Comparison of ENCODE assay signal across 8 cellular contexts in the genomic region with DNA sequence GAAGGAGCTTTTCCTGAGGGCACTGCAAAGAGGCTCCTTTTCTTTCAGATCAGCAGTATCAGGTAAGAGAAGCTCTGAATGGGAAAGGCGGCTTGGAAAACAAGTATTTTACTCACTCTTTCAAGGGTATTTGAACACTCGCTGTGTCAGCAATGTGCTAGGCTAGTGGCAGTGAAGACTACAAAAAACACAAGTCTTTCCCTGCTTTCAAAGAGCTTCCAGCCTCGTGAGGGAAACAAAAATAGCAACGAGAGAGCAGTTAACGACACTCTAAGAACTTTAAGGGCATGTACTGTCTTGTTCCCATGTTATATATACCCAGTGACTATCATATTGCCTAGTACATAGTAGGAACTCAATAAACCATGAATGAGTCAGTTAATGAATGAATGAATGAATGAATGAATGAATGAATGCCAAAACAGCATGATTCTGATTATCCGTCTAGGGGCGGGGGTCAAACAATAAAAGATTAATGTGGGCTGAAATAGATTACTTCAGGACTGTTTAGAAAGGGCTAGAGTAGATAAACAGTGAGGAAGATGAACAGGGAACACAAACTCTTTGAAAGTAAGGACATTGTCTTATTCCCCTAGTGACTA. TPM values are rescaled to one million over a fixed set of nuclear protein-coding genes. Genes with fewer than 3 reads are reported as not detected.
DNase-seq lines count a peak whose midpoint lies in the region; TF ChIP-seq lines count a peak whose summit lies in the region.

No MANE protein-coding gene starts in this region.

- H3K4me3 Mint-ChIP-seq in endothelial cell (ENCODE audit: unreplicated experiment): peak overlapping the region; percentile 93

- H3K27me3 Mint-ChIP-seq in endothelial cell (ENCODE audit: unreplicated experiment): peaks cover 3% of the 10 kb centered on the region

- H3K27ac ChIP-seq in osteoblast (ENCODE audit: low read depth, low read length): peak overlapping the region; percentile 99

- DNase-seq in endothelial cell (ENCODE audit: low spot score) (no peak), osteoblast (ENCODE audit: insufficient read length, low spot score, missing footprints) (peak; percentile 18), 8988T (no peak), GM10266 (ENCODE audit: extremely low spot score) (no peak), NCI-H2227 treated with DMSO at 0.1 percent for 48 hours (lab: John Stamatoyannopoulos, UW) (no peak)
- DNase-seq in stimulated activated CD4-positive, alpha-beta T cell treated with anti-CD3 and anti-CD28 coated beads, Interleukin-2, amount 100 ng/mL, for 48 hours: no peak

- no peaks in the 10 kb centered on the region for H3K9me3 ChIP-seq in Loucy (ENCODE audit: insufficient read depth, low read depth, low read length)
- no peaks in the 10 kb centered on the region for H3K9me3 ChIP-seq in osteoblast (ENCODE audit: low read depth, low read length)

- H3K36me3 ChIP-seq in Loucy (ENCODE audit: insufficient read depth, low read length): no peaks in the 10 kb centered on the region
- H3K36me3 ChIP-seq in osteoblast (ENCODE audit: insufficient read depth, low read length): no peaks in the 10 kb centered on the region

- H3K79me2 ChIP-seq in Loucy (ENCODE audit: insufficient read depth, low read length): no peaks in the 10 kb centered on the region
- H3K79me2 ChIP-seq in osteoblast (ENCODE audit: insufficient read depth, low read length): no peaks in the 10 kb centered on the region

- H3K9me3 Mint-ChIP-seq in endothelial cell (ENCODE audit: unreplicated experiment): no peaks in the 10 kb centered on the region

- H3K27ac Mint-ChIP-seq in endothelial cell (ENCODE audit: unreplicated experiment): peak overlapping the region; percentile 97

- TF ChIP-seq CTCF in GM12875 (IDR thresholded peaks at IDR 0.05; ENCODE audit: borderline replicate concordance, insufficient read depth, low read depth, low read length) (no peak), Loucy (conservative IDR thresholded peaks at IDR 0.05; ENCODE audit: low read length) (no peak), endothelial cell (IDR thresholded peaks at IDR 0.05; ENCODE audit: unreplicated experiment) (no peak), osteoblast (IDR thresholded peaks at IDR 0.05; ENCODE audit: extremely low read depth, low read depth, low read length) (no peak), GM10266 (IDR thresholded peaks at IDR 0.05; ENCODE audit: control insufficient read depth, insufficient read depth, low read depth, missing control alignments) (no peak)

- H3K4me2 ChIP-seq in Loucy (ENCODE audit: low read depth, low read length, poor library complexity, severe bottlenecking) (peak overlapping the region; percentile 71), osteoblast (ENCODE audit: insufficient read depth, low read length) (peak overlapping the region; percentile 88)

- H3K4me3 ChIP-seq in GM12875 (ENCODE audit: low read depth, low read length) (peak overlapping the region; percentile 57), Loucy (ENCODE audit: low read length, poor library complexity, severe bottlenecking) (peak overlapping the region; percentile 66), osteoblast (ENCODE audit: insufficient read depth, low read length) (peak overlapping the region; percentile 74)

- H2AFZ ChIP-seq in Loucy (ENCODE audit: low read length): no peak overlapping the region
- H2AFZ ChIP-seq in osteoblast (ENCODE audit: low read length): peak overlapping the region; percentile 81

- no peaks in the 10 kb centered on the region for H3F3A ChIP-seq in Loucy (ENCODE audit: low read depth)

- no peaks in the 10 kb centered on the region for H3K36me3 Mint-ChIP-seq in endothelial cell (ENCODE audit: low read depth, unreplicated experiment)

- peaks cover 8% of the 10 kb centered on the region for H3K4me1 Mint-ChIP-seq in endothelial cell (ENCODE audit: unreplicated experiment)

- H3K9me2 ChIP-seq in Loucy (replicated peaks; ENCODE audit: low read depth, low read length): no peaks in the 10 kb centered on the region

- no peaks in the 10 kb centered on the region for H4K20me1 ChIP-seq in Loucy (ENCODE audit: insufficient read depth, low read length, poor library complexity, severe bottlenecking)
- H4K20me1 ChIP-seq in osteoblast (ENCODE audit: insufficient read depth, low read length): no peaks in the 10 kb centered on the region

- H3K9ac ChIP-seq in Loucy (ENCODE audit: low read depth, low read length, poor library complexity, severe bottlenecking): no peak overlapping the region

- H3K4me1 ChIP-seq in Loucy (ENCODE audit: insufficient read depth, low read length, poor library complexity, severe bottlenecking) (no peaks in the 10 kb centered on the region), osteoblast (ENCODE audit: insufficient read depth, low read length) (peaks cover 13% of the 10 kb centered on the region)

- H3K27me3 ChIP-seq in Loucy (ENCODE audit: insufficient read depth, low read length, poor library complexity, severe bottlenecking): no peaks in the 10 kb centered on the region
- H3K27me3 ChIP-seq in osteoblast (ENCODE audit: insufficient read depth, low read length): no peaks in the 10 kb centered on the region

RNA-seq across cellular contexts. Expression of gene MCOLN3, which starts 14.2 kb away (rescaled TPM):
- 0.90 TPM for total RNA-seq in endothelial cell (ENCODE audit: unreplicated experiment)
- 4.0 and 4.7 TPM in 2 replicates for total RNA-seq in osteoblast
